ENCODE assay signal across 8 cellular contexts in genomic region chr1:156055343-156055645, GRCh38. TPM values are rescaled to one million over a fixed set of nuclear protein-coding genes. Genes with fewer than 3 reads are reported as not detected.
DNase-seq lines count a peak whose midpoint lies in the region; ATAC-seq and TF ChIP-seq lines count a peak whose summit lies in the region.

No MANE protein-coding gene starts in this region.

- peaks cover 38% of the 10 kb centered on the region for H3K4me1 Mint-ChIP-seq in stimulated activated naive CD8-positive, alpha-beta T cell treated with anti-CD3 and anti-CD28 coated beads, Interleukin-15, amount 100 ng/mL, for 72 hours

- peak overlapping the region; percentile 95 for H3K27ac Mint-ChIP-seq in activated naive CD4-positive, alpha-beta T cell treated with anti-CD3 and anti-CD28 coated beads, Interleukin-2, amount 50 U/mL, for 72 hours
- H3K27ac Mint-ChIP-seq in stimulated activated naive CD8-positive, alpha-beta T cell treated with anti-CD3 and anti-CD28 coated beads, Interleukin-15, amount 100 ng/mL, for 72 hours: peak overlapping the region; percentile 95 to 98

- H3K36me3 Mint-ChIP-seq in activated naive CD4-positive, alpha-beta T cell treated with anti-CD3 and anti-CD28 coated beads, Interleukin-2, amount 50 U/mL, for 72 hours: peaks cover 0 to 17% of the 10 kb centered on the region in 2 donors

- DNase-seq in HL-60 (ENCODE audit: low read depth in 1 of 2, low spot score in 1 of 2) (no peak), inferior parietal cortex (ENCODE audit: extremely low spot score) (no peak), DMS53 (lab: John Stamatoyannopoulos, UW) (no peak), COLO829 (ENCODE audit: low spot score) (no peak)
- DNase-seq in activated naive CD4-positive, alpha-beta T cell treated with anti-CD3 and anti-CD28 coated beads, Interleukin-2, amount 50 U/mL, for 72 hours (ENCODE audit: low spot score in 2 of 2): no peak
- DNase-seq in stimulated activated naive CD8-positive, alpha-beta T cell treated with anti-CD3 and anti-CD28 coated beads, Interleukin-15, amount 100 ng/mL, for 72 hours: no peak

- no peaks in the 10 kb centered on the region for H3K4me1 ChIP-seq in iPS-20b (ENCODE audit: insufficient read depth, low read length)

- H3K9ac ChIP-seq in iPS-20b (ENCODE audit: low read depth, low read length): peak overlapping the region; percentile 100; the same call in 1 of the 2 replicates

- H3K4me3 ChIP-seq in HL-60 (replicated peaks; ENCODE audit: insufficient read depth, low read length): peak overlapping the region; percentile 95
- H3K4me3 ChIP-seq in iPS-20b (ENCODE audit: low read length): peak overlapping the region; percentile 99

- no peak for ATAC-seq in activated naive CD4-positive, alpha-beta T cell treated with anti-CD3 and anti-CD28 coated beads, Interleukin-2, amount 50 U/mL, for 72 hours
- no peak for ATAC-seq in stimulated activated naive CD8-positive, alpha-beta T cell treated with anti-CD3 and anti-CD28 coated beads, Interleukin-15, amount 100 ng/mL, for 72 hours
- ATAC-seq in GM19328 (IDR thresholded peaks at IDR 0.05; ENCODE audit: unreplicated experiment): no peak

- no peaks in the 10 kb centered on the region for H3K27me3 Mint-ChIP-seq in stimulated activated naive CD8-positive, alpha-beta T cell treated with anti-CD3 and anti-CD28 coated beads, Interleukin-15, amount 100 ng/mL, for 72 hours

- H3K27me3 ChIP-seq in HL-60 (ENCODE audit: insufficient read depth, poor library complexity, severe bottlenecking) (no peaks in the 10 kb centered on the region), iPS-20b (ENCODE audit: insufficient read depth, low read length) (no peaks in the 10 kb centered on the region)

- peak overlapping the region; percentile 98 to 99 for H3K4me3 Mint-ChIP-seq in stimulated activated naive CD8-positive, alpha-beta T cell treated with anti-CD3 and anti-CD28 coated beads, Interleukin-15, amount 100 ng/mL, for 72 hours

- no peaks in the 10 kb centered on the region for H3K9me3 Mint-ChIP-seq in activated naive CD4-positive, alpha-beta T cell treated with anti-CD3 and anti-CD28 coated beads, Interleukin-2, amount 50 U/mL, for 72 hours
- no peaks in the 10 kb centered on the region for H3K9me3 Mint-ChIP-seq in stimulated activated naive CD8-positive, alpha-beta T cell treated with anti-CD3 and anti-CD28 coated beads, Interleukin-15, amount 100 ng/mL, for 72 hours

- no peaks in the 10 kb centered on the region for H3K9me3 ChIP-seq in iPS-20b (ENCODE audit: insufficient read depth, low read depth, low read length)

- H3K36me3 ChIP-seq in iPS-20b (ENCODE audit: insufficient read depth, low read depth, low read length): peaks cover 15% of the 10 kb centered on the region

- H3K27ac ChIP-seq in HL-60 (replicated peaks): peak overlapping the region; percentile 90
- peak overlapping the region; percentile 84 for H3K27ac ChIP-seq in iPS-20b (ENCODE audit: low read length)

- no peak for TF ChIP-seq CTCF in HL-60 (IDR thresholded peaks at IDR 0.05; ENCODE audit: insufficient read depth, low read length)

RNA-seq across cellular contexts. Expression of gene LAMTOR2, which starts 0.7 kb away (rescaled TPM):
- total RNA-seq in activated naive CD4-positive, alpha-beta T cell treated with anti-CD3 and anti-CD28 coated beads, Interleukin-2, amount 50 U/mL, for 72 hours: 10 to 100 TPM; 36.0 to 51.7 TPM

RNA-seq across cellular contexts. Expression of gene UBQLN4, which starts 1.7 kb away (rescaled TPM):
- total RNA-seq in activated naive CD4-positive, alpha-beta T cell treated with anti-CD3 and anti-CD28 coated beads, Interleukin-2, amount 50 U/mL, for 72 hours: 10 to 100 TPM; 31.3 to 32.2 TPM

RNA-seq across cellular contexts. Expression of gene RAB25, which starts 5.7 kb away (rescaled TPM):
- total RNA-seq in activated naive CD4-positive, alpha-beta T cell treated with anti-CD3 and anti-CD28 coated beads, Interleukin-2, amount 50 U/mL, for 72 hours: under 1 TPM; 0.36 to 0.89 TPM

RNA-seq across cellular contexts. Expression of gene MEX3A, which starts 27.0 kb away (rescaled TPM):
- under 1 TPM; 0.16 to 0.49 TPM for total RNA-seq in activated naive CD4-positive, alpha-beta T cell treated with anti-CD3 and anti-CD28 coated beads, Interleukin-2, amount 50 U/mL, for 72 hours

RNA-seq across cellular contexts. Expression of gene SSR2, which starts 34.5 kb away (rescaled TPM):
- 100 to 1,000 TPM; 178 TPM for total RNA-seq in activated naive CD4-positive, alpha-beta T cell treated with anti-CD3 and anti-CD28 coated beads, Interleukin-2, amount 50 U/mL, for 72 hours
